ENCODE assay signal across 11 cellular contexts in the genomic region with DNA sequence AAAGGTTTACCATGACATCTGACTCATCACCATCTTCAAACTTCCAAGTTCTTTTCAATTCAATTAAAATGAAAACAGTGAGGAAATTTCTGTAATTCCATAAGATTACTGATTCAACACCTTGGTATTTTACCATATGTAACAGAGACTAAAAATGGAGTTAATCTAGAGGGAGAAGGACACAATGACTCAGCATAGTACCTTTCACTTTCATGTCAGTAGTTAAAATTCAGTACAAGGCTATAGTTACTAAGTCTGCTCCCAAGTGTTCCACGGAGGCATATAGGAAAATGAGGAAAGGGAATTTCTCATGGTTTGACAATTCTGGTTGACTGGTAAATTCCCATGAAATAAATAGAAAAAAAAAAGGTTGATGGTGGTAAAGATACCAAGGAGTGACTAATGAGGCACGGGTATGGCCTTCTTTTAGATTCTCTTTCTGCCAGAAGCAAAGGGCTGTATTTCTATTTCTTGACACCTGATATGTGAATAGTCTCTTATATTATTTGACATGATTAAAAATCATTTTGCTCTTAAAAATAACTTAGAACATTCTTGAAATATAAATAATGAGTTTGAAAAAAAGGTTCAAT.
A peak's percentile ranks its signal among the peaks of the same experiment; 100 is the strongest.
DNase-seq lines count a peak whose midpoint lies in the region; ATAC-seq, FAIRE-seq and TF ChIP-seq lines count a peak whose summit lies in the region.
"Had no signal": no experiment of that assay in that cellular context is flagged by ENCODE, and none has a peak within 500 bp of the region (broad histone marks: within the 10 kb centered on the region; RNA-seq: fewer than 3 reads in every experiment).

No MANE protein-coding gene starts in this region.

- H3K27ac ChIP-seq in GM12878 (ENCODE audit: control insufficient read depth, insufficient read depth) (peak overlapping the region; percentile 33), transverse colon (no peak overlapping the region)
- H3K27ac ChIP-seq: BLaER1 treated with 17β-estradiol and CSF1 and Interleukin-3, amounts not matched to agents 10 nM and 100 nM had no signal

- BruUV-seq in GM12878 (replicated peaks; lab: Mats Ljungman, UMichigan): no TSS peak

- TF ChIP-seq EP300 in GM12878 (IDR thresholded peaks at IDR 0.05; ENCODE audit: borderline replicate concordance in 1 of 2, control insufficient read depth in 1 of 2, low read depth in 2 of 2, low read length in 2 of 2): no peak
- TF ChIP-seq EP300 in transverse colon (IDR thresholded peaks at IDR 0.05; ENCODE audit: low read depth): no peak

- TF ChIP-seq CTCF in GM13977 (IDR thresholded peaks at IDR 0.05; ENCODE audit: extremely low read depth, insufficient read depth, missing control alignments) (no peak), GM12878 (IDR thresholded peaks at IDR 0.05 in 2 of 3, conservative IDR thresholded peaks at IDR 0.05 in 1 of 3; ENCODE audit: control insufficient read depth in 2 of 3, extremely low read depth in 1 of 3, insufficient read depth in 1 of 3, low read depth in 3 of 3, low read length in 3 of 3) (no peak), transverse colon (IDR thresholded peaks at IDR 0.05) (no peak)

- CTCF ChIA-PET in GM12878 (lab: Yijun Ruan, JAX): interaction anchor here (0.6 to 1.1 kb wide), 2 partner anchors 48 to 108 kb away, joined by 3 read pairs; no protein-coding TSS in a partner anchor

- RAD21 ChIA-PET in GM12878 (lab: Charles Lee; ENCODE audit: unreplicated experiment): interaction anchor here (1.0 kb wide), 1 partner anchor 20 kb away, joined by 4 read pairs; no protein-coding TSS in a partner anchor

- no peaks in the 10 kb centered on the region for H3K79me2 ChIP-seq in GM12878 (ENCODE audit: control insufficient read depth, insufficient read depth, low read length)

- no peak overlapping the region for H2AFZ ChIP-seq in GM12878 (ENCODE audit: control insufficient read depth, low read depth, low read length)

- no peak for TF ChIP-seq RAD21 in GM12878 (IDR thresholded peaks at IDR 0.05; ENCODE audit: insufficient read depth, low read depth, low read length)

- peak; percentile 72 for FAIRE-seq in GM12878 (lab: Jason Lieb, UNC)
- FAIRE-seq: colon, GM18507 had no signal

- H3K4me2 ChIP-seq in GM12878 (ENCODE audit: control insufficient read depth, insufficient read depth): no peak overlapping the region
- H3K4me2 ChIP-seq: BLaER1 treated with 17β-estradiol and CSF1 and Interleukin-3, amounts not matched to agents 10 nM and 100 nM had no signal

- SMC1A ChIA-PET in GM12878 (lab: Charles Lee; ENCODE audit: uncharacterized antibody, unreplicated experiment): interaction anchor here (1.0 to 1.8 kb wide), 2 partner anchors 9 to 16 kb away, joined by 4 to 5 read pairs; no protein-coding TSS in a partner anchor

- H4K20me1 ChIP-seq in GM12878 (ENCODE audit: control insufficient read depth, insufficient read depth): no peaks in the 10 kb centered on the region
- H4K20me1 ChIP-seq: BLaER1 treated with 17β-estradiol and CSF1 and Interleukin-3, amounts not matched to agents 10 nM and 100 nM had no signal

- peak; percentile 7 for DNase-seq in GM13977 (ENCODE audit: low spot score)
- no peak for DNase-seq in GM12878 (ENCODE audit: low read depth, low spot score)
- DNase-seq in transverse colon: no peak
- no peak for DNase-seq in islet precursor cell
- no peak for DNase-seq in DMS79 (lab: John Stamatoyannopoulos, UW)

- intact Hi-C loops in GM12878 (cut with micrococcal nuclease; ENCODE audit: unreplicated experiment): no loop called here
- intact Hi-C loops in transverse colon (cut with DNase I; ENCODE audit: low total_unique reads): no loop called here

- in situ Hi-C loops in GM13977 (cut with MboI; ENCODE audit: low pct_unique_long_range_greater_than_20kb, low sequenced_read_pairs, unreplicated experiment): no loop called here
- in situ Hi-C loops in GM12878 (cut with MboI): no loop called here
- in situ Hi-C loops in transverse colon (cut with MboI; ENCODE audit: low pct_ligation_motif_present in 1 of 4, low pct_unique_long_range_greater_than_20kb in 1 of 4, low sequenced_read_pairs in 3 of 4): no loop called here

- POLR2A ChIA-PET in GM12878 (lab: Charles Lee): no interaction called here

- peak; percentile 90 for ATAC-seq in GM21786 (IDR thresholded peaks at IDR 0.05; ENCODE audit: unreplicated experiment)
- ATAC-seq in HG03457 (IDR thresholded peaks at IDR 0.05; ENCODE audit: unreplicated experiment): peak; percentile 57
- peak; percentile 96 for ATAC-seq in GM12878
- ATAC-seq in HG03025 (IDR thresholded peaks at IDR 0.05; ENCODE audit: low FRiP score, unreplicated experiment): no peak

- H3K36me3 ChIP-seq in GM12878 (ENCODE audit: control insufficient read depth in 2 of 2, insufficient read depth in 2 of 2, low read length in 1 of 2): no peaks in the 10 kb centered on the region
- H3K36me3 ChIP-seq in transverse colon: no peaks in the 10 kb centered on the region
- H3K36me3 ChIP-seq: BLaER1 treated with 17β-estradiol and CSF1 and Interleukin-3, amounts not matched to agents 10 nM and 100 nM had no signal

- TF ChIP-seq POLR2A in GM12878 (IDR thresholded peaks at IDR 0.05; ENCODE audit: low read depth, low read length) (no peak), transverse colon (IDR thresholded peaks at IDR 0.05) (no peak)

- 42% methylated on average over 2 of the region's 2 CpGs for WGBS in GM12878 (ENCODE audit: insufficient coverage, insufficient replicate concordance, low lambda C conversion rate, missing lambda C conversion rate)
- 65 to 69% methylated on average over 2 of the region's 2 CpGs for WGBS in transverse colon (ENCODE audit: low coverage in 1 of 2), 2 donors

- no peak overlapping the region for H3K9ac ChIP-seq in GM12878 (ENCODE audit: control insufficient read depth, insufficient read depth, low read length)
- H3K9ac ChIP-seq: BLaER1 treated with 17β-estradiol and CSF1 and Interleukin-3, amounts not matched to agents 10 nM and 100 nM had no signal

- no peaks in the 10 kb centered on the region for H3K4me1 ChIP-seq in GM12878 (ENCODE audit: control insufficient read depth, insufficient read depth, low read length)
- H3K4me1 ChIP-seq in transverse colon: no peaks in the 10 kb centered on the region
- H3K4me1 ChIP-seq: BLaER1 treated with 17β-estradiol and CSF1 and Interleukin-3, amounts not matched to agents 10 nM and 100 nM had no signal

- H3K4me3 ChIP-seq in GM12878: 0 out of 2 replicates have a peak overlapping the region, but pooled peaks have one; percentile 21
- H3K4me3 ChIP-seq in transverse colon: no peak overlapping the region
- H3K4me3 ChIP-seq: BLaER1 treated with 17β-estradiol and CSF1 and Interleukin-3, amounts not matched to agents 10 nM and 100 nM had no signal

- H3K9me3 ChIP-seq in GM12878 (replicated peaks; ENCODE audit: control insufficient read depth, insufficient read depth, low read length): no peaks in the 10 kb centered on the region
- H3K9me3 ChIP-seq in transverse colon: no peaks in the 10 kb centered on the region
- H3K9me3 ChIP-seq: BLaER1 treated with 17β-estradiol and CSF1 and Interleukin-3, amounts not matched to agents 10 nM and 100 nM had no signal

- no peaks in the 10 kb centered on the region for H3K27me3 ChIP-seq in GM12878 (replicated peaks in 1 of 2; ENCODE audit: control insufficient read depth in 2 of 2, insufficient read depth in 2 of 2, low read length in 1 of 2)
- no peaks in the 10 kb centered on the region for H3K27me3 ChIP-seq in transverse colon
- H3K27me3 ChIP-seq: BLaER1 treated with 17β-estradiol and CSF1 and Interleukin-3, amounts not matched to agents 10 nM and 100 nM had no signal

TF ChIP-seq in GM12878, 131 proteins besides CTCF, POLR2A, EP300 and RAD21 (continues in another document):
- 0 out of 4 replicates have a peak, but pooled peaks of 1 of the 2 experiments have one; percentile 10 for TF ChIP-seq CEBPB (IDR thresholded peaks at IDR 0.05; ENCODE audit: borderline replicate concordance in 1 of 2, low read depth in 2 of 2, low read length in 2 of 2)
- peak; percentile 66 for TF ChIP-seq JUNB (IDR thresholded peaks at IDR 0.05)
- no peak for TF ChIP-seq EGR1 (IDR thresholded peaks at IDR 0.05; ENCODE audit: borderline replicate concordance in 1 of 2, low read depth in 2 of 2, low read length in 2 of 2)
- peak; percentile 8; the same call in 1 of the 2 replicates for TF ChIP-seq RUNX3 (IDR thresholded peaks at IDR 0.05; ENCODE audit: low read length)
- TF ChIP-seq HDGF (IDR thresholded peaks at IDR 0.05): no peak
- TF ChIP-seq IKZF2 (IDR thresholded peaks at IDR 0.05): peak; percentile 33 to 53
- 0 out of 2 replicates have a peak, but pooled peaks have one; percentile 38 for TF ChIP-seq MEF2A (IDR thresholded peaks at IDR 0.05; ENCODE audit: insufficient read depth, low read depth, low read length)
- TF ChIP-seq, protein P1, sequence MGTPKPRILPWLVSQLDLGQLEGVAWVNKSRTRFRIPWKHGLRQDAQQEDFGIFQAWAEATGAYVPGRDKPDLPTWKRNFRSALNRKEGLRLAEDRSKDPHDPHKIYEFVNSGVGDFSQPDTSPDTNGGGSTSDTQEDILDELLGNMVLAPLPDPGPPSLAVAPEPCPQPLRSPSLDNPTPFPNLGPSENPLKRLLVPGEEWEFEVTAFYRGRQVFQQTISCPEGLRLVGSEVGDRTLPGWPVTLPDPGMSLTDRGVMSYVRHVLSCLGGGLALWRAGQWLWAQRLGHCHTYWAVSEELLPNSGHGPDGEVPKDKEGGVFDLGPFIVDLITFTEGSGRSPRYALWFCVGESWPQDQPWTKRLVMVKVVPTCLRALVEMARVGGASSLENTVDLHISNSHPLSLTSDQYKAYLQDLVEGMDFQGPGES (IDR thresholded peaks at IDR 0.05): no peak
- peak; percentile 28 for TF ChIP-seq MEF2B (IDR thresholded peaks at IDR 0.05; ENCODE audit: partially characterized antibody, poor library complexity, severe bottlenecking)
- TF ChIP-seq IKZF1 (conservative IDR thresholded peaks at IDR 0.05): peak; percentile 33; the same call in 1 of the 2 replicates
- no peak for TF ChIP-seq TCF12 (IDR thresholded peaks at IDR 0.05; ENCODE audit: low read depth, low read length)
- TF ChIP-seq TBL1XR1 (IDR thresholded peaks at IDR 0.05; ENCODE audit: low read depth, low read length): no peak
